In genomic region chr3:193780810-193781472, GRCh38 we compare ENCODE assay signal across 8 cellular contexts.
DNase-seq lines count a peak whose midpoint lies in the region; ATAC-seq and TF ChIP-seq lines count a peak whose summit lies in the region.

No MANE protein-coding gene starts in this region.

- peaks cover 19% of the 10 kb centered on the region for H3K4me1 Mint-ChIP-seq in HFFc6 (ENCODE audit: low read depth)

- peak; percentile 85 for TF ChIP-seq CTCF in HFFc6 (IDR thresholded peaks at IDR 0.05)
- peak; percentile 89 for TF ChIP-seq CTCF in left ventricle myocardium inferior (IDR thresholded peaks at IDR 0.05; ENCODE audit: borderline replicate concordance)
- peak; percentile 90 for TF ChIP-seq CTCF in retinal pigment epithelial cell (conservative IDR thresholded peaks at IDR 0.05; ENCODE audit: low read depth, low read length)

- no peak overlapping the region for H3K4me3 Mint-ChIP-seq in HFFc6

- peaks cover 25% of the 10 kb centered on the region for H3K27me3 Mint-ChIP-seq in HFFc6 (ENCODE audit: insufficient read depth)

- peak; percentile 72 for DNase-seq in Caki2 (ENCODE audit: low read depth)
- peak; percentile 38 for DNase-seq in HFFc6
- peak; percentile 17 for DNase-seq in NOMO-1 treated with dmso at 0.1 percent for 144 hours (lab: John Stamatoyannopoulos, UW; ENCODE audit: unreplicated experiment)
- peak in 46 of 56 donors; percentile 5 to 67 (median 32) for DNase-seq in amygdala (lab: John Stamatoyannopoulos, UW)
- peak; percentile 69 for DNase-seq in left ventricle myocardium inferior
- peak; percentile 83 for DNase-seq in retinal pigment epithelial cell (ENCODE audit: low read depth)

- H3K4me3 ChIP-seq in left ventricle myocardium inferior, result no peak overlapping the region
- no peak overlapping the region for H3K4me3 ChIP-seq in retinal pigment epithelial cell (ENCODE audit: low read length)

- H3K27me3 ChIP-seq in left ventricle myocardium inferior (ENCODE audit: low read depth), result peaks cover 87% of the 10 kb centered on the region

- H3K36me3 ChIP-seq in left ventricle myocardium inferior, result no peaks in the 10 kb centered on the region

- ATAC-seq in GM21367 (IDR thresholded peaks at IDR 0.05; ENCODE audit: unreplicated experiment) (no peak), HG02970 (IDR thresholded peaks at IDR 0.05; ENCODE audit: low FRiP score, unreplicated experiment) (no peak)

- in situ Hi-C loops in Caki2 (cut with HindIII; ENCODE audit: low pct_unique_long_range_greater_than_20kb, low sequenced_read_pairs), result no loop called here

- no peaks in the 10 kb centered on the region for H3K9me3 ChIP-seq in left ventricle myocardium inferior (replicated peaks)

- H3K9me3 Mint-ChIP-seq in HFFc6, result no peaks in the 10 kb centered on the region

- peaks cover 12% of the 10 kb centered on the region for H3K4me1 ChIP-seq in left ventricle myocardium inferior

- no peak overlapping the region for H3K27ac Mint-ChIP-seq in HFFc6

- H3K36me3 Mint-ChIP-seq in HFFc6 (ENCODE audit: low read depth), result no peaks in the 10 kb centered on the region

- peak overlapping the region; percentile 29 for H3K27ac ChIP-seq in left ventricle myocardium inferior (replicated peaks)

- intact Hi-C loops in left ventricle myocardium inferior (cut with micrococcal nuclease), result loop anchor here (5.0 kb wide), 2 partner anchors 356 to 536 kb away; partner anchors contain the start of gene HES1

Comparison
In these comparisons a context has a peak if more than half of its experiments do, and no peak if none do; other contexts are left out.
1. DNase-seq: peak in every context shown above with its lines; median percentile 83 in retinal pigment epithelial cell; 72 in Caki2; 69 in left ventricle myocardium inferior; 38 in HFFc6; 32 in amygdala; 17 in NOMO-1 treated with dmso at 0.1 percent for 144 hours.